In the genomic region with DNA sequence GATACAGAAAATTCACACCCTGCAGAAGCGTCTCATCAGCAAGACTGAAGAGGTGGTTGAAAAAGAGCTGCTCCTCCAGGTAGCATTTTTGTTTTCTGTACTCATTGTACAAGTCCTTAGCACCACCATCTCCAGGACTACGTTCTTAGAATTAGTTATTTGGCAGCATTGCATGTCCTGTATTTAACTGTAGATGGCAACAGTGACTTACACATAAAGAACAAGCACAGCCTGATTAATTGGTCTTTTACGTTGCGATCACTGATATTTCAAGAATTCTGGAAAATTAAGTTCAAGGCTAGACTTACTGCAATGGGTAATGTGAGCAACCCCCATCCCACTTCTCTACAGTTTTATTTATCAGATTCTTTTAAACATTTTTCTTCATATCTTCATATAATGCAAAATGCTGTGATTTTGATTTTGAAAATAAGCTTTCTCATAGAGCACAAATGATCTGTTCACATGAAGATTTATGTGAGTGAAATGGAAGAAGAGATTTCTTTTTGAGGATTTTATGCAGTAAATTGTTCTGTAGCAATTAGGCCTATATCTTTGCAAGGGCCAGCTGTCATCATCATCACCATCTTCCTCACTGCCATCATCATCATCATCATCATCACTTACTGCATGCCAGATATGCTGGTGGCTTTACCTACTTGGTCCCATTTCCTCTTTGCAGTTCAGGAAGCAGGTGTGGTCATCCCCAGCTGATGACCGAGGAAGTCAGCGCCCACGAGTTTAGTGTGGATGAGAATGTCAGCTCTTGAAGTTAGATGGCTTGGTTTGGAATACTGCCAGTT, we compare ENCODE assay signal across 8 cellular contexts. TPM values are rescaled to one million over a fixed set of nuclear protein-coding genes. Genes with fewer than 3 reads are reported as not detected.
DNase-seq lines count a peak whose midpoint lies in the region; ATAC-seq and TF ChIP-seq lines count a peak whose summit lies in the region.

No MANE protein-coding gene starts in this region.

- no peak overlapping the region for H3K4me3 Mint-ChIP-seq in Calu3 (ENCODE audit: low read depth, unreplicated experiment)

- ATAC-seq in RWPE2 (ENCODE audit: low read depth) (peak; percentile 74), right cardiac atrium (peak; percentile 45 to 47)

- no peaks in the 10 kb centered on the region for H3K4me1 ChIP-seq in RWPE2 (ENCODE audit: insufficient read depth, poor library complexity, severe bottlenecking)
- H3K4me1 ChIP-seq in right cardiac atrium (ENCODE audit: control insufficient read depth, insufficient read depth, low read length): no peaks in the 10 kb centered on the region

- no peaks in the 10 kb centered on the region for H3K27me3 ChIP-seq in H7 (ENCODE audit: control insufficient read depth, insufficient read depth, low read length)
- H3K27me3 ChIP-seq in RWPE2 (ENCODE audit: insufficient read depth, poor library complexity, severe bottlenecking): no peaks in the 10 kb centered on the region
- H3K27me3 ChIP-seq in right cardiac atrium (ENCODE audit: control insufficient read depth, insufficient read depth): no peaks in the 10 kb centered on the region

- H3K27me3 Mint-ChIP-seq in Calu3 (ENCODE audit: unreplicated experiment): peaks cover 50% of the 10 kb centered on the region

- DNase-seq in COLO829 (ENCODE audit: low spot score) (peak; percentile 30), H7 (peak; percentile 28), RWPE2 (ENCODE audit: low spot score) (no peak), right cardiac atrium (no peak), NCI-H774 (lab: John Stamatoyannopoulos, UW) (no peak), Calu3 (no peak), cerebellum (ENCODE audit: low spot score) (no peak), NCI-H2029 treated with DMSO at 0.1 percent for 48 hours (lab: John Stamatoyannopoulos, UW) (no peak)

- 40% methylated on average over 7 of the region's 7 CpGs for WGBS in right cardiac atrium

- intact Hi-C loops in right cardiac atrium (cut with DNase I): loop anchor here in 3 of 4 donors (5.0 to 10.0 kb wide), 4 partner anchors 178 to 518 kb away; no protein-coding TSS in a partner anchor
- intact Hi-C loops in Calu3 (cut with micrococcal nuclease; ENCODE audit: unreplicated experiment): loop anchor here (2.0 to 10.0 kb wide), 2 partner anchors 208 to 518 kb away; no protein-coding TSS in a partner anchor

- H3K4me3 ChIP-seq in H7 (ENCODE audit: insufficient read depth, low read depth, low read length) (no peak overlapping the region), RWPE2 (ENCODE audit: severe bottlenecking) (no peak overlapping the region), right cardiac atrium (ENCODE audit: low read length) (no peak overlapping the region)

- H3K36me3 ChIP-seq in H7 (replicated peaks; ENCODE audit: control insufficient read depth, insufficient read depth, low read length): no peaks in the 10 kb centered on the region
- H3K36me3 ChIP-seq in RWPE2 (ENCODE audit: low read depth): no peaks in the 10 kb centered on the region

- CTCF ChIA-PET in Calu3 (lab: Charles Lee): no interaction called here

- H3K4me1 Mint-ChIP-seq in Calu3 (ENCODE audit: low read depth, unreplicated experiment): no peaks in the 10 kb centered on the region

- H3K9me3 ChIP-seq in RWPE2 (ENCODE audit: severe bottlenecking) (no peaks in the 10 kb centered on the region), right cardiac atrium (ENCODE audit: control insufficient read depth, low read length) (no peaks in the 10 kb centered on the region)

- H3K27ac ChIP-seq in RWPE2 (ENCODE audit: poor library complexity, severe bottlenecking) (no peak overlapping the region), right cardiac atrium (ENCODE audit: low read length) (no peak overlapping the region)

- no peaks in the 10 kb centered on the region for H3K9me3 Mint-ChIP-seq in Calu3 (ENCODE audit: low read depth, unreplicated experiment)

- no TSS peak for BruUV-seq in Calu3 (replicated peaks; lab: Mats Ljungman, UMichigan)

- H3K36me3 Mint-ChIP-seq in Calu3 (ENCODE audit: insufficient read depth, unreplicated experiment): no peaks in the 10 kb centered on the region

- H3K27ac Mint-ChIP-seq in Calu3 (ENCODE audit: unreplicated experiment): no peak overlapping the region

- TF ChIP-seq CTCF in RWPE2 (IDR thresholded peaks at IDR 0.05; ENCODE audit: poor library complexity, severe bottlenecking) (peak; percentile 85), Calu3 (IDR thresholded peaks at IDR 0.05; ENCODE audit: unreplicated experiment) (no peak)

RNA-seq across cellular contexts. Expression of a gene that starts 53.3 kb away (rescaled TPM):
- total RNA-seq in H7 (2014; rRNA removed; shearing (Covaris generic)): 0.62 and 2.0 TPM in 2 replicates
- total RNA-seq in right cardiac atrium (1 to 10 TPM; 2.9 to 5.4 (median 3.4) TPM), Calu3 (2022) (not detected in 2 replicates), cerebellum (0.45 TPM)
- 2.9 TPM for polyA plus RNA-seq in right cardiac atrium

Comparison
In these comparisons a context has a peak if more than half of its experiments do, and no peak if none do; other contexts are left out.
1. DNase-seq: peak in COLO829 (single experiment) and H7 (single experiment); none in RWPE2 (single experiment), right cardiac atrium (0 of 3), NCI-H774 (single experiment), Calu3 (single experiment), cerebellum (single experiment) and NCI-H2029 treated with DMSO at 0.1 percent for 48 hours (single experiment).